ENCODE assay signal across 29 cellular contexts in the genomic region with DNA sequence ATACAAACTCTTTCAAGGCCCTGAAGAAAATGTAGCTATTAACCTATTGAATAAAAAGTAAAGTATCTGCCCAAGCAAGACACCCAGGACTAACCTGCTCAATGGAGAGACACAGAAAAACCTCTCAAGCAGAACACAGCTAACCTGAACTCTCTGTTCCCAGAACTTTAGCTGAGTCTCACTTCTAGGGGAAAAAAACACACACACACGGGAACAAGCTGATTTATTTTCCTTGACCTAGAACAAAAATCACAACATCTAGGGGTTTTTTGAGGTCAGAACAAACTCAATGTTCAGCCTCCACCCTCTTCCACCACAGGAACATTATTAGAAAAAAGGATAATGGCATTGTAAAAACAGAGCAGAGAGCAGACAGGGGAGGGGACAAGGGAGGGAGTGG.
"Had no signal": no experiment of that assay in that cellular context is flagged by ENCODE, and none has a peak within 500 bp of the region (broad histone marks: within the 10 kb centered on the region; RNA-seq: fewer than 3 reads in every experiment).

No MANE protein-coding gene starts in this region.

- H3K9me3 Mint-ChIP-seq: activated CD4-positive, alpha-beta memory T cell treated with anti-CD3 and anti-CD28 coated beads, Interleukin-2, amount 10 ng/mL, durations not matched to agents 7 days and 5 days; activated CD4-positive, alpha-beta T cell treated with anti-CD3 and anti-CD28 coated beads, Interleukin-2, amount 10 ng/mL, durations not matched to agents 7 days and 5 days; activated naive CD4-positive, alpha-beta T cell treated with anti-CD3 and anti-CD28 coated beads, Interleukin-2, amount 10 ng/mL, durations not matched to agents 7 days and 5 days; activated naive CD4-positive, alpha-beta T cell treated with anti-CD3 and anti-CD28 coated beads, Interleukin-2, amount 50 U/mL, for 72 hours; activated naive CD8-positive, alpha-beta T cell treated with anti-CD3 and anti-CD28 coated beads, Interleukin-2, amount 10 ng/mL, durations not matched to agents 7 days and 5 days; activated T-cell treated with anti-CD3 and anti-CD28 coated beads, Interleukin-2, amount 50 U/mL, for 24 hours; activated T-cell treated with anti-CD3 and anti-CD28 coated beads, Interleukin-2, amount 50 U/mL, for 72 hours; central memory CD8-positive, alpha-beta T cell; dendritic cell treated with granulocyte-macrophage colony-stimulating factor and Interleukin-4, amounts not matched to agents 40 ng/mL and 50 ng/mL, for 4 days had no signal

- FAIRE-seq: bronchial epithelial cell had no signal

- DNase-seq: activated CD4-positive, alpha-beta memory T cell treated with anti-CD3 and anti-CD28 coated beads, Interleukin-2, amount 10 ng/mL, durations not matched to agents 7 days and 5 days; activated CD4-positive, alpha-beta T cell treated with anti-CD3 and anti-CD28 coated beads for 4 hours; activated CD4-positive, alpha-beta T cell treated with anti-CD3 and anti-CD28 coated beads, Interleukin-2, amount 10 ng/mL, durations not matched to agents 7 days and 5 days; activated CD4-positive, alpha-beta T cell treated with anti-CD3 and anti-CD28 coated beads, Interleukin-2, amount 50 U/mL, for 4 hours; activated CD4-positive, CD25-positive, alpha-beta regulatory T cell; activated CD4-positive, CD25-positive, alpha-beta regulatory T cell treated with anti-CD3 and anti-CD28 coated beads, Interleukin-2, amount 50 U/mL, for 72 hours; activated CD8-positive, alpha-beta memory T cell treated with anti-CD3 and anti-CD28 coated beads, Interleukin-2, amount 50 U/mL, for 48 hours; activated gamma-delta T cell; activated naive CD4-positive, alpha-beta T cell; activated naive CD4-positive, alpha-beta T cell treated with anti-CD3 and anti-CD28 coated beads, Interleukin-2, amount 10 ng/mL, durations not matched to agents 7 days and 5 days; activated naive CD8-positive, alpha-beta T cell treated with anti-CD3 and anti-CD28 coated beads, Interleukin-2, amount 10 ng/mL, durations not matched to agents 7 days and 5 days; activated T-cell treated with anti-CD3 and anti-CD28 coated beads for 4 hours; activated T-cell treated with anti-CD3 and anti-CD28 coated beads, Interleukin-2, amount 50 U/mL, for 24 hours; activated T-cell treated with anti-CD3 and anti-CD28 coated beads, Interleukin-2, amount 50 U/mL, for 72 hours; brain microvascular endothelial cell; dorsolateral prefrontal cortex; effector memory CD4-positive, alpha-beta T cell; erythroblast; foreskin keratinocyte; gastrocnemius medialis; glutamatergic neuron; T-helper 2 cell had no signal

- H3K27ac ChIP-seq: ascending aorta, brain microvascular endothelial cell, coronary artery, dorsolateral prefrontal cortex, esophagus muscularis mucosa, foreskin keratinocyte, gastrocnemius medialis had no signal

- H3K4me3 Mint-ChIP-seq: activated CD4-positive, alpha-beta memory T cell treated with anti-CD3 and anti-CD28 coated beads, Interleukin-2, amount 10 ng/mL, durations not matched to agents 7 days and 5 days; activated CD4-positive, alpha-beta T cell treated with anti-CD3 and anti-CD28 coated beads, Interleukin-2, amount 10 ng/mL, durations not matched to agents 7 days and 5 days; activated naive CD4-positive, alpha-beta T cell treated with anti-CD3 and anti-CD28 coated beads, Interleukin-2, amount 10 ng/mL, durations not matched to agents 7 days and 5 days; activated naive CD8-positive, alpha-beta T cell treated with anti-CD3 and anti-CD28 coated beads, Interleukin-2, amount 10 ng/mL, durations not matched to agents 7 days and 5 days; activated T-cell treated with anti-CD3 and anti-CD28 coated beads, Interleukin-2, amount 50 U/mL, for 24 hours; activated T-cell treated with anti-CD3 and anti-CD28 coated beads, Interleukin-2, amount 50 U/mL, for 72 hours; central memory CD8-positive, alpha-beta T cell; dendritic cell treated with granulocyte-macrophage colony-stimulating factor and Interleukin-4, amounts not matched to agents 40 ng/mL and 50 ng/mL, for 4 days had no signal

- H3K9me3 ChIP-seq: esophagus muscularis mucosa, gastrocnemius medialis had no signal

- H3K27me3 Mint-ChIP-seq: activated CD4-positive, alpha-beta memory T cell treated with anti-CD3 and anti-CD28 coated beads, Interleukin-2, amount 10 ng/mL, durations not matched to agents 7 days and 5 days; activated naive CD4-positive, alpha-beta T cell treated with anti-CD3 and anti-CD28 coated beads, Interleukin-2, amount 10 ng/mL, durations not matched to agents 7 days and 5 days; dendritic cell treated with granulocyte-macrophage colony-stimulating factor and Interleukin-4, amounts not matched to agents 40 ng/mL and 50 ng/mL, for 4 days had no signal

- H3K36me3 Mint-ChIP-seq: activated naive CD4-positive, alpha-beta T cell treated with anti-CD3 and anti-CD28 coated beads, Interleukin-2, amount 10 ng/mL, durations not matched to agents 7 days and 5 days; activated naive CD4-positive, alpha-beta T cell treated with anti-CD3 and anti-CD28 coated beads, Interleukin-2, amount 50 U/mL, for 72 hours; activated naive CD8-positive, alpha-beta T cell treated with anti-CD3 and anti-CD28 coated beads, Interleukin-2, amount 10 ng/mL, durations not matched to agents 7 days and 5 days had no signal

- H3K4me1 ChIP-seq: foreskin keratinocyte, gastrocnemius medialis had no signal

- H3K4me1 Mint-ChIP-seq: activated CD4-positive, alpha-beta memory T cell treated with anti-CD3 and anti-CD28 coated beads, Interleukin-2, amount 10 ng/mL, durations not matched to agents 7 days and 5 days; activated CD4-positive, alpha-beta T cell treated with anti-CD3 and anti-CD28 coated beads, Interleukin-2, amount 10 ng/mL, durations not matched to agents 7 days and 5 days; activated naive CD4-positive, alpha-beta T cell treated with anti-CD3 and anti-CD28 coated beads, Interleukin-2, amount 10 ng/mL, durations not matched to agents 7 days and 5 days; central memory CD8-positive, alpha-beta T cell had no signal

- H3K27me3 ChIP-seq: ascending aorta, brain microvascular endothelial cell, dorsolateral prefrontal cortex, esophagus muscularis mucosa, foreskin keratinocyte, gastrocnemius medialis had no signal

- H3K36me3 ChIP-seq: ascending aorta, brain microvascular endothelial cell, esophagus muscularis mucosa, gastrocnemius medialis had no signal

- H3K27ac Mint-ChIP-seq: activated CD4-positive, alpha-beta memory T cell treated with anti-CD3 and anti-CD28 coated beads, Interleukin-2, amount 10 ng/mL, durations not matched to agents 7 days and 5 days; activated CD4-positive, alpha-beta T cell treated with anti-CD3 and anti-CD28 coated beads, Interleukin-2, amount 10 ng/mL, durations not matched to agents 7 days and 5 days; activated naive CD4-positive, alpha-beta T cell treated with anti-CD3 and anti-CD28 coated beads, Interleukin-2, amount 10 ng/mL, durations not matched to agents 7 days and 5 days; activated naive CD4-positive, alpha-beta T cell treated with anti-CD3 and anti-CD28 coated beads, Interleukin-2, amount 50 U/mL, for 72 hours; activated naive CD8-positive, alpha-beta T cell treated with anti-CD3 and anti-CD28 coated beads, Interleukin-2, amount 10 ng/mL, durations not matched to agents 7 days and 5 days; activated T-cell treated with anti-CD3 and anti-CD28 coated beads, Interleukin-2, amount 50 U/mL, for 24 hours; activated T-cell treated with anti-CD3 and anti-CD28 coated beads, Interleukin-2, amount 50 U/mL, for 72 hours; dendritic cell treated with granulocyte-macrophage colony-stimulating factor and Interleukin-4, amounts not matched to agents 40 ng/mL and 50 ng/mL, for 4 days had no signal

- H3K4me3 ChIP-seq: ascending aorta, coronary artery, dorsolateral prefrontal cortex, esophagus muscularis mucosa, gastrocnemius medialis had no signal
